Comparison of ENCODE assay signal across 26 cellular contexts in the genomic region with DNA sequence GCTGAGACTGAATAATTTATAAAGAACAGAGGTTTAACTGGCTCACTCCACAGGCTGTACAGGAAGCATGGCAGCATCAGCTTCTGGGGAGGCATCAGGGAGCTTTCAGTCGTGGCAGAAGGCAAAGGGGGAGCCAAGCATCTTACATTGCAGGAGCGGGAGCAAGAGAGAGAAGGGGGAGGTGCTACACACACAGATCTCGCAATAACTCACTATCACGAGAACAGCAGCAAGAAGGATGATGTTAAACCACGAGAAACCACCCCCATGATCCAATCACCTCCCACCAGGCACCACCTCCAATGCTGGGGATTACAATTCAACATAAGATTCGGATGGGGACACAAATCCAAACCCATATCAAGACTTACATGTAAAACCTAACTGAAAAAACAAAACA. TPM values are rescaled to one million over a fixed set of nuclear protein-coding genes. Genes with fewer than 3 reads are reported as not detected.
"Had no signal": no experiment of that assay in that cellular context is flagged by ENCODE, and none has a peak within 500 bp of the region (broad histone marks: within the 10 kb centered on the region; RNA-seq: fewer than 3 reads in every experiment).

No MANE protein-coding gene starts in this region.

- H3K9me3 ChIP-seq: neutrophil, thyroid gland, vagina had no signal

- H3K4me1 Mint-ChIP-seq: memory B cell had no signal

- H3K27ac ChIP-seq: neutrophil, parathyroid adenoma, stomach, thyroid gland, vagina had no signal

- H3K27me3 ChIP-seq: neutrophil, stomach, thyroid gland, vagina had no signal

- ATAC-seq: effector memory CD8-positive, alpha-beta T cell; left ventricle myocardium superior; natural killer cell treated with Interleukin-12 subunit alpha and Interleukin-12 subunit beta and Interleukin-15 and Interleukin-18, amount 100 ng/mL, for 72 hours; sciatic nerve had no signal

- H3K4me3 ChIP-seq: lung, smooth muscle cell, stomach, thyroid gland, vagina had no signal

- H3K79me2 ChIP-seq: parathyroid adenoma had no signal

- H3K27me3 Mint-ChIP-seq: effector memory CD8-positive, alpha-beta T cell; memory B cell; natural killer cell treated with Interleukin-12 subunit alpha and Interleukin-12 subunit beta and Interleukin-15 and Interleukin-18, amount 100 ng/mL, for 72 hours; progenitor cell of endocrine pancreas had no signal

- H3K9me3 Mint-ChIP-seq: effector memory CD8-positive, alpha-beta T cell; natural killer cell treated with Interleukin-12 subunit alpha and Interleukin-12 subunit beta and Interleukin-15 and Interleukin-18, amount 100 ng/mL, for 72 hours had no signal

- H3K9ac ChIP-seq: parathyroid adenoma had no signal

- H3K4me1 ChIP-seq: parathyroid adenoma had no signal

- H2AFZ ChIP-seq: parathyroid adenoma had no signal

- DNase-seq: cortex of kidney; effector memory CD8-positive, alpha-beta T cell; head of caudate nucleus; left ventricle myocardium superior; stimulated activated CD4-positive, alpha-beta T cell treated with anti-CD3 and anti-CD28 coated beads, Interleukin-12 subunit alpha, Interleukin-12 subunit beta, amount 100 ng/mL, for 4 hours; stimulated activated CD4-positive, alpha-beta T cell treated with anti-CD3 and anti-CD28 coated beads, Interleukin-1b, Interleukin-23, amount 100 ng/mL, for 48 hours; stimulated activated CD4-positive, alpha-beta T cell treated with anti-CD3 and anti-CD28 coated beads, Interleukin-4, amount 100 ng/mL, for 1 hour; stimulated activated CD8-positive, alpha-beta memory T cell treated with anti-CD3 and anti-CD28 coated beads, Interleukin-4, amount 100 ng/mL, for 48 hours; stimulated activated naive CD4-positive, alpha-beta T cell treated with Interleukin-2 at 50 U/mL for 16 hours; stomach; thyroid gland; trophoblast cell had no signal

- H3K4me3 Mint-ChIP-seq: effector memory CD8-positive, alpha-beta T cell; memory B cell; natural killer cell treated with Interleukin-12 subunit alpha and Interleukin-12 subunit beta and Interleukin-15 and Interleukin-18, amount 100 ng/mL, for 72 hours; neural crest cell had no signal

- FAIRE-seq: endometrium, frontal cortex, keratinocyte had no signal

- H3K27ac Mint-ChIP-seq: effector memory CD8-positive, alpha-beta T cell; memory B cell; natural killer cell treated with Interleukin-12 subunit alpha and Interleukin-12 subunit beta and Interleukin-15 and Interleukin-18, amount 100 ng/mL, for 72 hours; progenitor cell of endocrine pancreas had no signal

- H3K4me2 ChIP-seq: smooth muscle cell had no signal

RNA-seq across cellular contexts. Expression of gene MATN3, which starts 17.8 kb away (rescaled TPM):
- total RNA-seq: mononuclear cell; natural killer cell treated with Interleukin-12 subunit alpha and Interleukin-12 subunit beta and Interleukin-15 and Interleukin-18, amount 100 ng/mL, for 72 hours had no signal
